Comparison of ENCODE assay signal across 8 cellular contexts in genomic region chr7:2521952-2522591, GRCh38. TPM values are rescaled to one million over a fixed set of nuclear protein-coding genes. Genes with fewer than 3 reads are reported as not detected.
DNase-seq lines count a peak whose midpoint lies in the region; ATAC-seq and TF ChIP-seq lines count a peak whose summit lies in the region.

No MANE protein-coding gene starts in this region.

- TF ChIP-seq CTCF in WTC11 (IDR thresholded peaks at IDR 0.05) (no peak), thoracic aorta (IDR thresholded peaks at IDR 0.05) (no peak)

- H3K27ac Mint-ChIP-seq in WTC11 = no peak overlapping the region
- peak overlapping the region; percentile 86 for H3K27ac Mint-ChIP-seq in central memory CD8-positive, alpha-beta T cell (ENCODE audit: low read depth)

- H3K27me3 ChIP-seq in muscle layer of duodenum (ENCODE audit: low read depth, low read length) (no peaks in the 10 kb centered on the region), thoracic aorta (replicated peaks; ENCODE audit: insufficient read depth) (no peaks in the 10 kb centered on the region)

- H3K4me1 Mint-ChIP-seq in WTC11 = peaks cover 47% of the 10 kb centered on the region
- H3K4me1 Mint-ChIP-seq in central memory CD8-positive, alpha-beta T cell = peaks cover 38% of the 10 kb centered on the region

- H3K27ac ChIP-seq in muscle layer of duodenum (ENCODE audit: low read length) (no peak overlapping the region), thoracic aorta (peak overlapping the region in 1 of 2 donors; percentile 43)

- H3K4me1 ChIP-seq in muscle layer of duodenum (ENCODE audit: control insufficient read depth in 1 of 2, insufficient read depth in 2 of 2, low read length in 2 of 2) = peaks cover 9 to 70% of the 10 kb centered on the region in 2 donors
- H3K4me1 ChIP-seq in thoracic aorta (ENCODE audit: control insufficient read depth in 1 of 2, low read depth in 2 of 2) = peaks cover 0 to 33% of the 10 kb centered on the region in 2 donors

- H3K36me3 Mint-ChIP-seq in WTC11 = peaks cover 5% of the 10 kb centered on the region; the same call in 1 of the 2 replicates
- H3K36me3 Mint-ChIP-seq in central memory CD8-positive, alpha-beta T cell (ENCODE audit: insufficient read depth) = peaks cover 33% of the 10 kb centered on the region

- peaks cover 24% of the 10 kb centered on the region for H3K27me3 Mint-ChIP-seq in WTC11 (ENCODE audit: low read depth)
- no peaks in the 10 kb centered on the region for H3K27me3 Mint-ChIP-seq in central memory CD8-positive, alpha-beta T cell

- ATAC-seq in WTC11 (no peak), thoracic aorta (ENCODE audit: insufficient number of reproducible peaks, low FRiP score, low read depth) (no peak), HG03097 (IDR thresholded peaks at IDR 0.05; ENCODE audit: low FRiP score, unreplicated experiment) (no peak)
- ATAC-seq in central memory CD8-positive, alpha-beta T cell (replicated peaks; ENCODE audit: extremely low read depth, poor library complexity, severe bottlenecking) = peak; percentile 57

- H3K4me3 Mint-ChIP-seq in WTC11 = peak overlapping the region; percentile 53
- H3K4me3 Mint-ChIP-seq in central memory CD8-positive, alpha-beta T cell = peak overlapping the region; percentile 93

- no peaks in the 10 kb centered on the region for H3K9me3 Mint-ChIP-seq in WTC11
- H3K9me3 Mint-ChIP-seq in central memory CD8-positive, alpha-beta T cell = no peaks in the 10 kb centered on the region

- DNase-seq in NCI-H2029 (lab: John Stamatoyannopoulos, UW) (peak; percentile 27), NCI-H2029 treated with DMSO at 0.1 percent for 48 hours (lab: John Stamatoyannopoulos, UW) (no peak), WTC11 (ENCODE audit: low spot score) (no peak), thoracic aorta (ENCODE audit: low spot score) (no peak), cerebellar nuclear complex (lab: John Stamatoyannopoulos, UW) (no peak)
- peak; percentile 44 to 61 for DNase-seq in central memory CD8-positive, alpha-beta T cell (ENCODE audit: low spot score in 2 of 2)

- H3K9me3 ChIP-seq in muscle layer of duodenum (ENCODE audit: control insufficient read depth in 1 of 2, low read length in 2 of 2) (no peaks in the 10 kb centered on the region), thoracic aorta (no peaks in the 10 kb centered on the region)

- H3K4me3 ChIP-seq in muscle layer of duodenum (ENCODE audit: low read depth in 1 of 2, low read length in 2 of 2) (peak overlapping the region; percentile 55 to 59), thoracic aorta (peak overlapping the region; percentile 66)

- POLR2A ChIA-PET in WTC11 (lab: Charles Lee) = interaction anchor here (0.6 to 0.7 kb wide), 2 partner anchors 51 to 264 kb away, joined by 3 to 5 read pairs; no protein-coding TSS in a partner anchor

- H3K36me3 ChIP-seq in muscle layer of duodenum (ENCODE audit: control insufficient read depth in 1 of 2, insufficient read depth in 2 of 2, low read length in 2 of 2) (no peaks in the 10 kb centered on the region), thoracic aorta (no peaks in the 10 kb centered on the region)

- CTCF ChIA-PET in WTC11 (lab: Charles Lee) = interaction anchor here (0.6 to 7.1 kb wide), 7 partner anchors 22 to 188 kb away, joined by 3 to 65 read pairs (median 4); partner anchors contain the start of gene BRAT1

TF ChIP-seq in WTC11, 78 proteins besides CTCF, POLR2A, EP300 and RAD21 (continues in another document):
- TF ChIP-seq ZNF263 (CRISPR knock-in tag; IDR thresholded peaks at IDR 0.05; ENCODE audit: low read depth) (no peak), SMAD3 (CRISPR knock-in tag; IDR thresholded peaks at IDR 0.05; ENCODE audit: borderline replicate concordance) (no peak), NFYB (CRISPR knock-in tag; conservative IDR thresholded peaks at IDR 0.05; ENCODE audit: low read depth) (no peak), RELA (CRISPR knock-in tag; IDR thresholded peaks at IDR 0.05; ENCODE audit: borderline replicate concordance) (no peak), ETV6 (CRISPR knock-in tag; IDR thresholded peaks at IDR 0.05) (no peak), ESRRA (CRISPR knock-in tag; IDR thresholded peaks at IDR 0.05; ENCODE audit: borderline replicate concordance) (no peak), STAT6 (CRISPR knock-in tag; conservative IDR thresholded peaks at IDR 0.05; ENCODE audit: low read depth) (no peak), ZNF138 (CRISPR knock-in tag; conservative IDR thresholded peaks at IDR 0.05) (no peak), FOXP4 (CRISPR knock-in tag; IDR thresholded peaks at IDR 0.05) (no peak), E2F1 (CRISPR knock-in tag; IDR thresholded peaks at IDR 0.05) (no peak), RORB (CRISPR knock-in tag; IDR thresholded peaks at IDR 0.05) (no peak)

RNA-seq across cellular contexts. Expression of gene LFNG, which starts 2.5 kb away (rescaled TPM):
- total RNA-seq in WTC11 (2021) = 24.1 to 29.4 TPM (median 26.5 TPM) in 3 replicates
- total RNA-seq in thoracic aorta = 10 to 100 TPM in 1 of 2 donors, 1 to 10 TPM in 1; 8.0 to 24.1 TPM

RNA-seq across cellular contexts. Expression of gene BRAT1, which starts 33.3 kb away (rescaled TPM):
- 44.0 to 50.0 TPM (median 46.1 TPM) in 3 replicates for total RNA-seq in WTC11 (2021)
- 10 to 100 TPM; 28.8 to 43.6 TPM for total RNA-seq in thoracic aorta

RNA-seq across cellular contexts. Expression of gene IQCE, which starts 36.7 kb away (rescaled TPM):
- total RNA-seq in WTC11 (2021) = 4.4 to 4.7 TPM (median 4.6 TPM) in 3 replicates
- total RNA-seq in thoracic aorta = 10 to 100 TPM; 10.6 to 40.1 TPM

RNA-seq across cellular contexts. Expression of gene GRIFIN, which starts 45.9 kb away (rescaled TPM):
- total RNA-seq in WTC11 (2021) (not detected in 3 replicates), thoracic aorta (not detected)

Comparison
In these comparisons a context has a peak if more than half of its experiments do, and no peak if none do; other contexts are left out.
1. DNase-seq: peak in NCI-H2029 (single experiment) and central memory CD8-positive, alpha-beta T cell (2 of 2); none in NCI-H2029 treated with DMSO at 0.1 percent for 48 hours (single experiment), WTC11 (single experiment), thoracic aorta (single experiment) and cerebellar nuclear complex (0 of 2).